Comparison of ENCODE assay signal across 30 cellular contexts in genomic region chr16:89076159-89076558, GRCh38.
"Had no signal": no experiment of that assay in that cellular context is flagged by ENCODE, and none has a peak within 500 bp of the region (broad histone marks: within the 10 kb centered on the region; RNA-seq: fewer than 3 reads in every experiment).

No MANE protein-coding gene starts in this region.

- H3K4me2 ChIP-seq: hepatocyte had no signal

- H3K27me3 Mint-ChIP-seq: naive thymus-derived CD4-positive, alpha-beta T cell; stimulated activated naive CD8-positive, alpha-beta T cell treated with anti-CD3 and anti-CD28 coated beads, Interleukin-15, Interleukin-2, amounts not matched to agents 100 ng/mL and 50 ng/mL, for 24 hours had no signal

- H3K9me3 Mint-ChIP-seq: nephron; stimulated activated naive B cell treated with anti-CD40 and anti-IgM and Interleukin-4, amounts not matched to agents 10 μg/mL and 1 μg/mL and 100 μg/mL, for 72 hours; stimulated activated naive CD8-positive, alpha-beta T cell treated with anti-CD3 and anti-CD28 coated beads, Interleukin-15, Interleukin-2, amounts not matched to agents 100 ng/mL and 50 ng/mL, for 24 hours had no signal

- H3K4me3 ChIP-seq: coronary artery, esophagus muscularis mucosa, gastroesophageal sphincter, heart left ventricle, hepatocyte, left lung, ovary, psoas muscle, skin epidermis, spleen, thoracic aorta, tibial nerve, upper lobe of right lung, vagina had no signal

- H3K79me2 ChIP-seq: hepatocyte had no signal

- FAIRE-seq: endothelial cell of umbilical vein, islet of Langerhans had no signal

- H2AFZ ChIP-seq: hepatocyte had no signal

- H3K36me3 Mint-ChIP-seq: stimulated activated naive B cell treated with anti-CD40 and anti-IgM and Interleukin-4, amounts not matched to agents 10 μg/mL and 1 μg/mL and 100 μg/mL, for 72 hours had no signal

- H3K9me3 ChIP-seq: esophagus muscularis mucosa, gastroesophageal sphincter, heart left ventricle, left lung, ovary, psoas muscle, thoracic aorta, tibial nerve, upper lobe of right lung, vagina had no signal

- H3K36me3 ChIP-seq: esophagus muscularis mucosa, gastroesophageal sphincter, heart left ventricle, left lung, ovary, spleen, thoracic aorta, tibial nerve, upper lobe of right lung, vagina had no signal

- H3K27ac Mint-ChIP-seq: stimulated activated naive B cell treated with anti-CD40 and anti-IgM and Interleukin-4, amounts not matched to agents 10 μg/mL and 1 μg/mL and 100 μg/mL, for 72 hours; stimulated activated naive CD8-positive, alpha-beta T cell treated with anti-CD3 and anti-CD28 coated beads, Interleukin-15, Interleukin-2, amounts not matched to agents 100 ng/mL and 50 ng/mL, for 24 hours had no signal

- H3K4me1 ChIP-seq: foreskin keratinocyte, gastroesophageal sphincter, left lung, psoas muscle, tibial nerve, upper lobe of right lung had no signal

- H3K4me3 Mint-ChIP-seq: naive thymus-derived CD4-positive, alpha-beta T cell; stimulated activated naive B cell treated with anti-CD40 and anti-IgM and Interleukin-4, amounts not matched to agents 10 μg/mL and 1 μg/mL and 100 μg/mL, for 72 hours; stimulated activated naive CD8-positive, alpha-beta T cell treated with anti-CD3 and anti-CD28 coated beads, Interleukin-15, Interleukin-2, amounts not matched to agents 100 ng/mL and 50 ng/mL, for 24 hours had no signal

- H3K4me1 Mint-ChIP-seq: naive thymus-derived CD4-positive, alpha-beta T cell had no signal

- DNase-seq: dermis blood vessel endothelial cell; effector memory CD4-positive, alpha-beta T cell; foreskin keratinocyte; heart left ventricle; left cardiac atrium; left lung; mesenchymal stem cell; midbrain; naive thymus-derived CD4-positive, alpha-beta T cell; occipital lobe; ovary; posterior cingulate gyrus; psoas muscle; right cardiac atrium; spleen; stimulated activated CD4-positive, alpha-beta T cell treated with anti-CD3 and anti-CD28 coated beads, Interleukin-2, amount 100 ng/mL, for 48 hours; stimulated activated naive B cell treated with anti-CD40 and anti-IgM and Interleukin-4, amounts not matched to agents 10 μg/mL and 1 μg/mL and 100 μg/mL, for 72 hours; upper lobe of right lung had no signal

- ATAC-seq: foreskin keratinocyte; gastroesophageal sphincter; heart left ventricle; left cardiac atrium; left lung; naive thymus-derived CD4-positive, alpha-beta T cell; psoas muscle; right cardiac atrium; stimulated activated naive B cell treated with anti-CD40 and anti-IgM and Interleukin-4, amounts not matched to agents 10 μg/mL and 1 μg/mL and 100 μg/mL, for 72 hours; upper lobe of right lung had no signal

- H3K27me3 ChIP-seq: hepatocyte, ovary, vagina had no signal

- H3K27ac ChIP-seq: coronary artery, esophagus muscularis mucosa, foreskin keratinocyte, gastroesophageal sphincter, heart left ventricle, hepatocyte, left lung, ovary, psoas muscle, skin epidermis, spleen, thoracic aorta, tibial nerve, upper lobe of right lung, vagina had no signal
